Comparison of ENCODE assay signal across 10 cellular contexts in the genomic region with DNA sequence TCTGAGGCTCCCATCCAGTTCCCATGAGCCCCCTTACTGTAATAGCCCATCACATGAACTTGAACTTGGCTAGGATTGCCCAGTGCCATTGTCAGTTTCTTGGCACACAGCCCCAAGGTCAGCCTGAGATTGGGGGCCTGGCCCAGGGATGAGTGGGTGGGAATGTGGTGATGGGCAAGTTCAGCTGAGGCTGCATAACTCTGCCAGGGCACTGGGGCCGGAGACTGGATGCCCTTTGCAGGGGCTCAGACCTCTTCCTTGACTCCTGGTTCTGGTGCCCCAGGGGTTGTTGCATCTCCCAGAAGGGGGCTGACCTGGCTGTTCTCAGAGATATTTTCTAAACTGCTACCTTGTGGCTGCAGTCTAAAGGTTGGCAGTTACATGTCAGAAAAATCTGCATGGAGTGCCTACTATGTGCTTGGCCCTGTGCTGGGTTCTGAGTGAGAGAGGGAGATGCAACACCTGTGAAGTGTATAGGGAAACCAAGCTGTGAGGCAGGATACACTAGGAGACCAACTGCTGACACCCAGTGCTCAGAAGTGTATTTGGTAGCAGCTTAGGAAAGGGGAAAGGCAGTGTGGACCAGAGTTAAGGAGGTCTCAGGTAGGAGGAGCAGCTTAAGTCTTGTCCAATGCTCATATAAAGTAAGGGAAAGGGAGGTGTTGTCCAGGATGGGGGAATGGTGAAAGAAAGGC.
"Had no signal": no experiment of that assay in that cellular context is flagged by ENCODE, and none has a peak within 500 bp of the region (broad histone marks: within the 10 kb centered on the region; RNA-seq: fewer than 3 reads in every experiment).

No MANE protein-coding gene starts in this region.

- H3K36me3 ChIP-seq: heart left ventricle, left ventricle myocardium inferior, tibial nerve had no signal

- H3K27me3 ChIP-seq: heart left ventricle, tibial nerve had no signal

- H3K9ac ChIP-seq: parathyroid adenoma had no signal

- H3K4me1 ChIP-seq: heart left ventricle, tibial nerve had no signal

- H3K27ac ChIP-seq: heart left ventricle, left ventricle myocardium inferior, parathyroid adenoma, tibial nerve had no signal

- H3K4me3 ChIP-seq: heart left ventricle, left ventricle myocardium inferior, tibial nerve had no signal

- H3K9me3 ChIP-seq: heart left ventricle, left ventricle myocardium inferior, tibial nerve had no signal

- H3K79me2 ChIP-seq: parathyroid adenoma had no signal

- DNase-seq: activated B cell treated with CpG ODN at 0.5 μM for 24 hours; activated CD4-positive, alpha-beta T cell treated with anti-CD3 and anti-CD28 coated beads, Interleukin-2, amount 50 U/mL, for 1 hour; activated effector memory CD4-positive, alpha-beta T cell treated with anti-CD3 and anti-CD28 coated beads, Interleukin-2, amount 50 U/mL, for 16 hours; activated T-cell treated with anti-CD3 and anti-CD28 coated beads, Interleukin-2, amount 50 U/mL, for 4 hours; heart left ventricle; left ventricle myocardium inferior; stimulated activated CD4-positive, alpha-beta T cell treated with anti-CD3 and anti-CD28 coated beads, Interleukin-15, amount 100 ng/mL, for 24 hours; stimulated activated CD4-positive, alpha-beta T cell treated with anti-CD3 and anti-CD28 coated beads, Interleukin-4, amount 100 ng/mL, for 4 hours had no signal
